ENCODE assay signal across 30 cellular contexts in the genomic region with DNA sequence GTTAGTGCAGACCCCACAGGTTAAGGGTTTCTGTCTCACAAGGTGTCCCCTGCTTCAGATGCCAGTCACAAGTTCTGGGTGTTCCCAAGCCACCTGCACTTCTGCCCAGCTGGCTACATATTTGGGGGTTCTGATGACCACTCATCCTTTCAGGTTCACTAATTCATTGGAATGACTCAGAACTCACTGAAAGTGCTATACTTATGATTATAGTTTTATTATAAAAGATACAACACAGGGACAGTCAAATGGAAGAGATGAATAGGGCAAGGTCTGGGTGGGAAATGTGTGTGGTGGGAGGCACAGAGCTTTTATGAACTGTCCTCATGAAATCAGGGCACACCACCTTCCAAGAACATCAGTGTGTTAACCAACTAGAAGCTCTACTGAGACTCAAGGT.
"Had no signal": no experiment of that assay in that cellular context is flagged by ENCODE, and none has a peak within 500 bp of the region (broad histone marks: within the 10 kb centered on the region; RNA-seq: fewer than 3 reads in every experiment).

No MANE protein-coding gene starts in this region.

- ATAC-seq: activated CD8-positive, alpha-beta T cell treated with anti-CD3 and anti-CD28 coated beads for 36 hours; activated naive CD8-positive, alpha-beta T cell treated with anti-CD3 and anti-CD28 coated beads, Interleukin-2, amount 50 U/mL, for 24 hours; activated T-cell treated with anti-CD3 and anti-CD28 coated beads, Interleukin-2, amount 50 U/mL, for 4 hours; Panc1 had no signal

- H3K4me1 Mint-ChIP-seq: brain had no signal

- H3K9me3 Mint-ChIP-seq: activated CD8-positive, alpha-beta T cell treated with anti-CD3 and anti-CD28 coated beads for 36 hours; activated T-cell treated with anti-CD3 and anti-CD28 coated beads, Interleukin-2, amount 50 U/mL, for 4 hours; activated T-helper 2 cell treated with anti-CD3 and anti-CD28 coated beads, Interferon-gamma antibody, Interleukin-2, Interleukin-4, amounts not matched to agents 10 μg/mL and 5 μg/mL and 100 μg/mL, durations not matched to agents 14 hours and 24 hours and 36 hours; T-helper 2 cell treated with Interferon-gamma antibody and Interleukin-4, amounts not matched to agents 5 μg/mL and 100 μg/mL, for 36 hours had no signal

- DNase-seq: activated CD4-positive, alpha-beta T cell treated with anti-CD3 and anti-CD28 coated beads for 4 hours; activated CD4-positive, alpha-beta T cell treated with anti-CD3 and anti-CD28 coated beads, Interleukin-2, amount 50 U/mL, for 1 hour; activated CD8-positive, alpha-beta T cell treated with anti-CD3 and anti-CD28 coated beads for 36 hours; activated gamma-delta T cell; activated naive CD4-positive, alpha-beta T cell treated with Interleukin-2 at 50 U/mL for 16 hours; activated naive CD8-positive, alpha-beta T cell treated with anti-CD3 and anti-CD28 coated beads, Interleukin-2, amount 50 U/mL, for 24 hours; activated T-cell treated with anti-CD3 and anti-CD28 coated beads, Interleukin-2, amount 50 U/mL, for 4 hours; anterior cingulate cortex; caudate nucleus; cerebellar nuclear complex; KG1; MG63; NCI-H1048; NCI-H1105 treated with DMSO at 0.1 percent for 48 hours; NCI-H1436; NCI-H1694; NCI-H1930; NCI-H2081 treated with DMSO at 0.1 percent for 48 hours; NCI-H226; NCI-H446 treated with DMSO at 0.1 percent for 48 hours; NCI-H524; NCI-H69; SHP77; SJCRH30 had no signal

- H3K4me3 Mint-ChIP-seq: activated CD8-positive, alpha-beta T cell treated with anti-CD3 and anti-CD28 coated beads for 36 hours; activated naive CD8-positive, alpha-beta T cell; activated naive CD8-positive, alpha-beta T cell treated with anti-CD3 and anti-CD28 coated beads, Interleukin-2, amount 50 U/mL, for 24 hours; activated T-cell treated with anti-CD3 and anti-CD28 coated beads, Interleukin-2, amount 50 U/mL, for 4 hours; brain; T-helper 1 cell treated with Interleukin-12 subunit alpha and Interleukin-12 subunit beta and Interleukin-4 antibody, amounts not matched to agents 30 μg/mL and 1 μg/mL, for 36 hours; T-helper 2 cell treated with Interferon-gamma antibody and Interleukin-4, amounts not matched to agents 5 μg/mL and 100 μg/mL, for 36 hours had no signal

- H3K27me3 Mint-ChIP-seq: activated CD8-positive, alpha-beta T cell treated with anti-CD3 and anti-CD28 coated beads for 36 hours; activated naive CD8-positive, alpha-beta T cell; activated naive CD8-positive, alpha-beta T cell treated with anti-CD3 and anti-CD28 coated beads, Interleukin-2, amount 50 U/mL, for 24 hours had no signal

- H3K36me3 Mint-ChIP-seq: activated naive CD8-positive, alpha-beta T cell; brain had no signal

- H3K27ac Mint-ChIP-seq: activated naive CD8-positive, alpha-beta T cell; activated naive CD8-positive, alpha-beta T cell treated with anti-CD3 and anti-CD28 coated beads, Interleukin-2, amount 50 U/mL, for 24 hours; activated T-helper 2 cell treated with anti-CD3 and anti-CD28 coated beads, Interferon-gamma antibody, Interleukin-2, Interleukin-4, amounts not matched to agents 10 μg/mL and 5 μg/mL and 100 μg/mL, durations not matched to agents 14 hours and 24 hours and 36 hours; brain; T-helper 1 cell treated with Interleukin-12 subunit alpha and Interleukin-12 subunit beta and Interleukin-4 antibody, amounts not matched to agents 30 μg/mL and 1 μg/mL, for 36 hours; T-helper 2 cell treated with Interferon-gamma antibody and Interleukin-4, amounts not matched to agents 5 μg/mL and 100 μg/mL, for 36 hours had no signal
